ENCODE assay signal across 8 cellular contexts in genomic region chr15:42548258-42549051, GRCh38. TPM values are rescaled to one million over a fixed set of nuclear protein-coding genes. Genes with fewer than 3 reads are reported as not detected.
DNase-seq lines count a peak whose midpoint lies in the region; ATAC-seq and TF ChIP-seq lines count a peak whose summit lies in the region.

Gene HAUS2 (plus strand): TSS chr15:42548838. CDS start chr15:42548873, 35 bp downstream.
Gene LRRC57 (minus strand): TSS chr15:42548793. CDS start chr15:42548434, 359 bp downstream.

- H3K27me3 ChIP-seq in colonic mucosa (no peaks in the 10 kb centered on the region), layer of hippocampus (ENCODE audit: control insufficient read depth, insufficient read depth, low read length) (no peaks in the 10 kb centered on the region)

- in situ Hi-C loops in GM18951 (cut with MboI; ENCODE audit: low sequenced_read_pairs, unreplicated experiment), result no loop called here

- H3K9ac ChIP-seq in colonic mucosa (ENCODE audit: low read depth in 2 of 2, low read length in 2 of 2), result peak within 1 kb of the TSS; percentile 72 to 83

- DNase-seq in AG08396 (ENCODE audit: low spot score), result peak; percentile 94
- peak; percentile 74 for DNase-seq in NCI-H460 (ENCODE audit: extremely low read depth, low read depth)
- peak; percentile 83 to 86 for DNase-seq in activated CD4-positive, alpha-beta T cell treated with anti-CD3 and anti-CD28 coated beads for 4 hours
- DNase-seq in colonic mucosa, result peak; percentile 93
- DNase-seq in stimulated activated CD4-positive, alpha-beta T cell treated with anti-CD3 and anti-CD28 coated beads, Interleukin-1b, Interleukin-23, amount 100 ng/mL, for 24 hours (ENCODE audit: low read depth in 4 of 4, low spot score in 1 of 4), result peak; percentile 82 to 86 (median 84)

- intact Hi-C loops in colonic mucosa (cut with DNase I), result no loop called here

- peak within 1 kb of the TSS; percentile 73 for H3K4me3 ChIP-seq in colonic mucosa

- peak; percentile 96 for TF ChIP-seq POLR2A in GM18951 (IDR thresholded peaks at IDR 0.05; ENCODE audit: extremely low read depth, insufficient read depth, insufficient read length)

- peaks cover 4% of the 10 kb centered on the region for H3K36me3 ChIP-seq in colonic mucosa

- no peaks in the 10 kb centered on the region for H3K9me3 ChIP-seq in colonic mucosa

- H3K4me1 ChIP-seq in colonic mucosa, result no peaks in the 10 kb centered on the region

- no peak for TF ChIP-seq CTCF in colonic mucosa (IDR thresholded peaks at IDR 0.05)

- H3K27ac ChIP-seq in colonic mucosa, result peak within 1 kb of the TSS; percentile 89
- H3K27ac ChIP-seq in layer of hippocampus (ENCODE audit: low read depth, low read length), result peak within 1 kb of the TSS; percentile 81

- ATAC-seq in HG03175 (IDR thresholded peaks at IDR 0.05; ENCODE audit: unreplicated experiment), result peak; percentile 82

RNA-seq across cellular contexts. Expression of gene HAUS2, which starts in this region (rescaled TPM):
- total RNA-seq in NCI-H460 (2014; rRNA removed; shearing (Covaris generic)), result 39.3 and 41.3 TPM in 2 replicates
- 39.7 and 107 TPM in 2 replicates for polyA plus RNA-seq in NCI-H460 (2014; cell fraction: nucleus; rRNA removed)
- 10 to 100 TPM; 16.0 to 21.3 TPM for total RNA-seq in colonic mucosa

RNA-seq across cellular contexts. Expression of gene LRRC57, which starts in this region (rescaled TPM):
- total RNA-seq in NCI-H460 (2014; rRNA removed; shearing (Covaris generic)), result 19.8 TPM in 2 replicates
- 12.1 and 18.2 TPM in 2 replicates for polyA plus RNA-seq in NCI-H460 (2014; cell fraction: nucleus; rRNA removed)
- total RNA-seq in colonic mucosa, result 10 to 100 TPM; 31.0 to 34.7 TPM

Comparison
In these comparisons a context has a peak if more than half of its experiments do, and no peak if none do; other contexts are left out.
1. Peak in every context shown above with its lines: DNase-seq, ATAC-seq, H3K4me3 ChIP-seq and H3K27ac ChIP-seq.